ENCODE assay signal across 10 cellular contexts in the genomic region with DNA sequence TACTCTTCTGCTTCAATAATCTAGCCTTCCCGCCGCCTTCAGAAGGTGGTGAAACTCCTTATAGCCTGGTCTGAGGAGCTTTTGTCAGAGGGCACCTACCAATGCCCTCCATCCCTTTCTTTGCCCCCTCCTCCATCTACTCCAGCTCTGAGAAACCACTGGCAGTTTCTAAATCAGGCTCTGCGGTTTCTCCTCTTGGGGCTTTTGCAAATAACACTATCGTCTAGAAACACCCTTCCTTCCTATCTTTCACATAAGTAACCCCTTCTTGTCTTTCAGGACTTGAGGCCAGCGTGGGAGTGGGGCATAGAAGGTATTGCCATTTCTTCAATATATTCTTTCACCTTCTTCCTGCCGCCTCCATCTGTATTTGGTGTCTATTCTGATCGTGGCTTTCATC. TPM values are rescaled to one million over a fixed set of nuclear protein-coding genes. Genes with fewer than 3 reads are reported as not detected.
DNase-seq lines count a peak whose midpoint lies in the region; TF ChIP-seq lines count a peak whose summit lies in the region.
"Had no signal": no experiment of that assay in that cellular context is flagged by ENCODE, and none has a peak within 500 bp of the region (broad histone marks: within the 10 kb centered on the region; RNA-seq: fewer than 3 reads in every experiment).

No MANE protein-coding gene starts in this region.

- peaks cover 4% of the 10 kb centered on the region; the same call in 1 of the 2 replicates for H3F3A ChIP-seq in MM.1S (ENCODE audit: insufficient read depth, low read length)

- H3K4me3 ChIP-seq in GM12865 (ENCODE audit: low read depth, low read length), result no peak overlapping the region
- peak overlapping the region; percentile 63 for H3K4me3 ChIP-seq in MM.1S (ENCODE audit: low read length)
- peak overlapping the region; percentile 60 to 68 for H3K4me3 ChIP-seq in neutrophil (ENCODE audit: low read depth in 1 of 2, low read length in 1 of 2)
- no peak overlapping the region for H3K4me3 ChIP-seq in esophagus muscularis mucosa

- H4K20me1 ChIP-seq in MM.1S (ENCODE audit: insufficient read depth, low read length), result no peaks in the 10 kb centered on the region

- TF ChIP-seq CTCF in GM12865 (IDR thresholded peaks at IDR 0.05; ENCODE audit: insufficient read depth, low read depth, low read length, missing control alignments), result no peak
- TF ChIP-seq CTCF in MM.1S (IDR thresholded peaks at IDR 0.05; ENCODE audit: low read length), result no peak
- TF ChIP-seq CTCF in neutrophil (IDR thresholded peaks at IDR 0.05), result no peak
- TF ChIP-seq CTCF in esophagus muscularis mucosa (IDR thresholded peaks at IDR 0.05), result no peak

- H3K27ac ChIP-seq in MM.1S (ENCODE audit: low read length), result peak overlapping the region; percentile 68; the same call in 1 of the 2 replicates
- H3K27ac ChIP-seq in neutrophil, result peak overlapping the region; percentile 93
- peak overlapping the region in 1 of 4 donors; percentile 17 for H3K27ac ChIP-seq in esophagus muscularis mucosa (replicated peaks in 1 of 4)
- H3K27ac ChIP-seq: VCaP had no signal

- 57% methylated on average over 7 of the region's 7 CpGs for WGBS in esophagus muscularis mucosa

- peak overlapping the region; percentile 52; the same call in 1 of the 2 replicates for H3K9ac ChIP-seq in MM.1S (ENCODE audit: low read length)

- H3K4me1 Mint-ChIP-seq in activated T-helper 2 cell treated with anti-CD3 and anti-CD28 coated beads, Interferon-gamma antibody, Interleukin-2, Interleukin-4, amounts not matched to agents 10 μg/mL and 5 μg/mL and 100 μg/mL, durations not matched to agents 14 hours and 24 hours and 36 hours (ENCODE audit: low read depth), result peaks cover 11% of the 10 kb centered on the region

- no peaks in the 10 kb centered on the region for H3K79me2 ChIP-seq in MM.1S (ENCODE audit: low read length)

- no peaks in the 10 kb centered on the region for H3K9me2 ChIP-seq in MM.1S (replicated peaks; ENCODE audit: insufficient read depth, low read length)

- H3K9me3 Mint-ChIP-seq in activated T-helper 2 cell treated with anti-CD3 and anti-CD28 coated beads, Interferon-gamma antibody, Interleukin-2, Interleukin-4, amounts not matched to agents 10 μg/mL and 5 μg/mL and 100 μg/mL, durations not matched to agents 14 hours and 24 hours and 36 hours, result no peaks in the 10 kb centered on the region

- H3K4me1 ChIP-seq in MM.1S (ENCODE audit: low read length) (no peaks in the 10 kb centered on the region), neutrophil (ENCODE audit: control insufficient read depth in 1 of 2, insufficient read depth in 1 of 2, low read depth in 1 of 2, low read length in 1 of 2) (peaks cover 13 to 30% of the 10 kb centered on the region in 2 experiments), esophagus muscularis mucosa (peaks cover 0 to 15% (median 1%) of the 10 kb centered on the region in 4 donors)

- H3K27me3 ChIP-seq in MM.1S (replicated peaks; ENCODE audit: insufficient read depth, low read length), result no peaks in the 10 kb centered on the region
- H3K27me3 ChIP-seq in neutrophil, result no peaks in the 10 kb centered on the region
- H3K27me3 ChIP-seq in esophagus muscularis mucosa, result peaks cover 0 to 7% (median 0%) of the 10 kb centered on the region in 4 donors

- H3K36me3 Mint-ChIP-seq in activated T-helper 2 cell treated with anti-CD3 and anti-CD28 coated beads, Interferon-gamma antibody, Interleukin-2, Interleukin-4, amounts not matched to agents 10 μg/mL and 5 μg/mL and 100 μg/mL, durations not matched to agents 14 hours and 24 hours and 36 hours (ENCODE audit: low read depth), result no peaks in the 10 kb centered on the region

- peaks cover 2% of the 10 kb centered on the region for H3K27me3 Mint-ChIP-seq in activated T-helper 2 cell treated with anti-CD3 and anti-CD28 coated beads, Interferon-gamma antibody, Interleukin-2, Interleukin-4, amounts not matched to agents 10 μg/mL and 5 μg/mL and 100 μg/mL, durations not matched to agents 14 hours and 24 hours and 36 hours (ENCODE audit: low read depth)

- intact Hi-C loops in activated T-helper 2 cell treated with anti-CD3 and anti-CD28 coated beads, Interferon-gamma antibody, Interleukin-2, Interleukin-4, amounts not matched to agents 10 μg/mL and 5 μg/mL and 100 μg/mL, durations not matched to agents 14 hours and 24 hours and 36 hours (cut with micrococcal nuclease), result no loop called here
- intact Hi-C loops in esophagus muscularis mucosa (cut with DNase I), result no loop called here

- peak; percentile 0 for DNase-seq in GM12865 (ENCODE audit: low read depth)
- DNase-seq in MM.1S, result peak; percentile 6
- peak; percentile 9 for DNase-seq in activated T-helper 2 cell treated with anti-CD3 and anti-CD28 coated beads, Interferon-gamma antibody, Interleukin-2, Interleukin-4, amounts not matched to agents 10 μg/mL and 5 μg/mL and 100 μg/mL, durations not matched to agents 14 hours and 24 hours and 36 hours (ENCODE audit: low spot score)
- DNase-seq in NCI-H345 treated with DMSO at 0.1 percent for 48 hours (lab: John Stamatoyannopoulos, UW; ENCODE audit: unreplicated experiment), result no peak
- no peak for DNase-seq in NCI-H1105 (lab: John Stamatoyannopoulos, UW)
- DNase-seq in NCI-H1048 (lab: John Stamatoyannopoulos, UW), result no peak
- DNase-seq in esophagus muscularis mucosa (ENCODE audit: extremely low spot score), result no peak

- no peaks in the 10 kb centered on the region for H3K36me3 ChIP-seq in MM.1S (replicated peaks; ENCODE audit: insufficient read depth, low read length)
- no peaks in the 10 kb centered on the region for H3K36me3 ChIP-seq in neutrophil
- no peaks in the 10 kb centered on the region for H3K36me3 ChIP-seq in esophagus muscularis mucosa

- TF ChIP-seq POLR2A in esophagus muscularis mucosa (IDR thresholded peaks at IDR 0.05; ENCODE audit: low read depth), result no peak

- no peaks in the 10 kb centered on the region for H3K9me3 ChIP-seq in MM.1S (replicated peaks; ENCODE audit: insufficient read depth, low read length)
- H3K9me3 ChIP-seq in neutrophil, result no peaks in the 10 kb centered on the region
- H3K9me3 ChIP-seq in esophagus muscularis mucosa, result no peaks in the 10 kb centered on the region

- H3K27ac Mint-ChIP-seq in activated T-helper 2 cell treated with anti-CD3 and anti-CD28 coated beads, Interferon-gamma antibody, Interleukin-2, Interleukin-4, amounts not matched to agents 10 μg/mL and 5 μg/mL and 100 μg/mL, durations not matched to agents 14 hours and 24 hours and 36 hours, result peak overlapping the region; percentile 80

- no peak for TF ChIP-seq EP300 in esophagus muscularis mucosa (IDR thresholded peaks at IDR 0.05)

- H3K4me2 ChIP-seq in MM.1S (ENCODE audit: low read depth, low read length), result peak overlapping the region; percentile 73

- peak overlapping the region; percentile 77 for H3K4me3 Mint-ChIP-seq in activated T-helper 2 cell treated with anti-CD3 and anti-CD28 coated beads, Interferon-gamma antibody, Interleukin-2, Interleukin-4, amounts not matched to agents 10 μg/mL and 5 μg/mL and 100 μg/mL, durations not matched to agents 14 hours and 24 hours and 36 hours (ENCODE audit: low read depth)

- H2AFZ ChIP-seq in MM.1S (ENCODE audit: low read length), result peak overlapping the region; percentile 77

RNA-seq across cellular contexts. Expression of gene EFHC2, which starts 1.2 kb away (rescaled TPM):
- not detected in 2 replicates for total RNA-seq in activated T-helper 2 cell treated with anti-CD3 and anti-CD28 coated beads, Interferon-gamma antibody, Interleukin-2, Interleukin-4, amounts not matched to agents 10 μg/mL and 5 μg/mL and 100 μg/mL, durations not matched to agents 14 hours and 24 hours and 36 hours
- total RNA-seq in esophagus muscularis mucosa, result 1 to 10 TPM; 2.6 to 4.6 (median 3.1) TPM
- total RNA-seq: NCI-H460 had no signal

Comparison
In these comparisons a context has a peak if more than half of its experiments do, and no peak if none do; other contexts are left out.
1. DNase-seq: peak in GM12865 (single experiment), MM.1S (single experiment) and activated T-helper 2 cell treated with anti-CD3 and anti-CD28 coated beads, Interferon-gamma antibody, Interleukin-2, Interleukin-4, amounts not matched to agents 10 μg/mL and 5 μg/mL and 100 μg/mL, durations not matched to agents 14 hours and 24 hours and 36 hours (single experiment); none in NCI-H345 treated with DMSO at 0.1 percent for 48 hours (single experiment), NCI-H1105 (single experiment), NCI-H1048 (single experiment) and esophagus muscularis mucosa (single experiment).
2. H3K4me3 ChIP-seq: peak in MM.1S (single experiment) and neutrophil (2 of 2); none in GM12865 (single experiment) and esophagus muscularis mucosa (0 of 4).